In the genomic region with DNA sequence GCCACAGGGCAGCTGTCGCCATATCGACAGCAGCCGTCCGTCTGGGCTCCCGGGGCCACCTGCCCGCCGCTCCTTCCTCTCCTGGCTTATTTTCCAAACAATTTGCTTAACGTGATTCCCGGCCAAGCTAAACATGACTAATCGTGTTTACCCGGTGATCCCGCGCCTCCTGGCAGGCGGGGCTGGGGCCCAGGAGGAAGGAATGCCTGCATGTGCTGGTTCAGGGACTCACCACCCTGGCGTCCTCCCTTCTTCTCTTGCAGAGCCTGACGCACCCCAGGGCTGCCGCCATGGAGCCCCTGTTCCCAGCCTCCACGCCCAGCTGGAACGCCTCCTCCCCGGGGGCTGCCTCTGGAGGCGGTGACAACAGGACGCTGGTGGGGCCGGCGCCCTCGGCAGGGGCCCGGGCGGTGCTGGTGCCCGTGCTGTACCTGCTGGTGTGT, we compare ENCODE assay signal across 1 cellular context.
TF ChIP-seq lines count a peak whose summit lies in the region.

No MANE protein-coding gene starts in this region.

TF ChIP-seq in HepG2, 621 proteins besides CTCF, POLR2A, EP300 and RAD21 (continued from another document and continues in another):
- TF ChIP-seq ZNF629 (CRISPR knock-in tag; conservative IDR thresholded peaks at IDR 0.05) (peak; percentile 19; the same call in 1 of the 2 replicates), ZNF180 (CRISPR knock-in tag; IDR thresholded peaks at IDR 0.05; ENCODE audit: borderline replicate concordance, low read depth) (no peak), ZNF501 (CRISPR knock-in tag; IDR thresholded peaks at IDR 0.05) (peak; percentile 40; the same call in 1 of the 2 replicates), PITX1 (CRISPR knock-in tag; IDR thresholded peaks at IDR 0.05) (peak; percentile 96), CBX5 (CRISPR knock-in tag; IDR thresholded peaks at IDR 0.05; ENCODE audit: borderline replicate concordance) (peak; percentile 88), ZNF101 (CRISPR knock-in tag; IDR thresholded peaks at IDR 0.05; ENCODE audit: borderline replicate concordance, low read depth) (no peak), ZNF563 (CRISPR knock-in tag; IDR thresholded peaks at IDR 0.05) (peak; percentile 91), ZNF570 (CRISPR knock-in tag; IDR thresholded peaks at IDR 0.05; ENCODE audit: borderline replicate concordance) (no peak), MBD4 (IDR thresholded peaks at IDR 0.05; ENCODE audit: borderline replicate concordance, low read length) (no peak), TAF1 (CRISPR knock-in tag; IDR thresholded peaks at IDR 0.05) (peak; percentile 57; the same call in 1 of the 2 replicates), YEATS2 (CRISPR knock-in tag; IDR thresholded peaks at IDR 0.05; ENCODE audit: borderline replicate concordance) (peak; percentile 47; the same call in 1 of the 2 replicates), SALL1 (CRISPR knock-in tag; IDR thresholded peaks at IDR 0.05) (peak; percentile 93), ZNF850 (CRISPR knock-in tag; conservative IDR thresholded peaks at IDR 0.05) (no peak), EED (CRISPR knock-in tag; IDR thresholded peaks at IDR 0.05) (peak; percentile 23; the same call in 1 of the 2 replicates), ZNF564 (CRISPR knock-in tag; IDR thresholded peaks at IDR 0.05) (peak; percentile 50; the same call in 1 of the 2 replicates), ZBTB7B (CRISPR knock-in tag; IDR thresholded peaks at IDR 0.05) (peak; percentile 88), SRSF1 (optimal IDR thresholded peaks at IDR 0.05; ENCODE audit: low read depth, low read length) (no peak), ZSCAN30 (CRISPR knock-in tag; IDR thresholded peaks at IDR 0.05) (no peak), SRY (CRISPR knock-in tag; IDR thresholded peaks at IDR 0.05) (peak; percentile 84; the same call in 1 of the 2 replicates), HNRNPH1 (optimal IDR thresholded peaks at IDR 0.05; ENCODE audit: low read depth, low read length) (no peak), BORCS8-MEF2B (CRISPR knock-in tag; IDR thresholded peaks at IDR 0.05) (peak; percentile 75; the same call in 1 of the 2 replicates), TOE1 (CRISPR knock-in tag; IDR thresholded peaks at IDR 0.05) (no peak), RAD51 (IDR thresholded peaks at IDR 0.05; ENCODE audit: borderline replicate concordance) (no peak), SP2 (CRISPR knock-in tag; IDR thresholded peaks at IDR 0.05) (no peak), HNRNPK (IDR thresholded peaks at IDR 0.05; ENCODE audit: low read depth, low read length, poor library complexity, severe bottlenecking) (no peak), MEIS2 (CRISPR knock-in tag; IDR thresholded peaks at IDR 0.05) (peak; percentile 89), ZNF619 (CRISPR knock-in tag; IDR thresholded peaks at IDR 0.05) (peak; percentile 47), MED8 (CRISPR knock-in tag; IDR thresholded peaks at IDR 0.05; ENCODE audit: insufficient replicate concordance) (peak; percentile 50)
- TF ChIP-seq, protein P1, sequence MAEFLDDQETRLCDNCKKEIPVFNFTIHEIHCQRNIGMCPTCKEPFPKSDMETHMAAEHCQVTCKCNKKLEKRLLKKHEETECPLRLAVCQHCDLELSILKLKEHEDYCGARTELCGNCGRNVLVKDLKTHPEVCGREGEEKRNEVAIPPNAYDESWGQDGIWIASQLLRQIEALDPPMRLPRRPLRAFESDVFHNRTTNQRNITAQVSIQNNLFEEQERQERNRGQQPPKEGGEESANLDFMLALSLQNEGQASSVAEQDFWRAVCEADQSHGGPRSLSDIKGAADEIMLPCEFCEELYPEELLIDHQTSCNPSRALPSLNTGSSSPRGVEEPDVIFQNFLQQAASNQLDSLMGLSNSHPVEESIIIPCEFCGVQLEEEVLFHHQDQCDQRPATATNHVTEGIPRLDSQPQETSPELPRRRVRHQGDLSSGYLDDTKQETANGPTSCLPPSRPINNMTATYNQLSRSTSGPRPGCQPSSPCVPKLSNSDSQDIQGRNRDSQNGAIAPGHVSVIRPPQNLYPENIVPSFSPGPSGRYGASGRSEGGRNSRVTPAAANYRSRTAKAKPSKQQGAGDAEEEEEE (CRISPR knock-in tag; IDR thresholded peaks at IDR 0.05; ENCODE audit: borderline replicate concordance) = no peak
- TF ChIP-seq, protein P2, sequence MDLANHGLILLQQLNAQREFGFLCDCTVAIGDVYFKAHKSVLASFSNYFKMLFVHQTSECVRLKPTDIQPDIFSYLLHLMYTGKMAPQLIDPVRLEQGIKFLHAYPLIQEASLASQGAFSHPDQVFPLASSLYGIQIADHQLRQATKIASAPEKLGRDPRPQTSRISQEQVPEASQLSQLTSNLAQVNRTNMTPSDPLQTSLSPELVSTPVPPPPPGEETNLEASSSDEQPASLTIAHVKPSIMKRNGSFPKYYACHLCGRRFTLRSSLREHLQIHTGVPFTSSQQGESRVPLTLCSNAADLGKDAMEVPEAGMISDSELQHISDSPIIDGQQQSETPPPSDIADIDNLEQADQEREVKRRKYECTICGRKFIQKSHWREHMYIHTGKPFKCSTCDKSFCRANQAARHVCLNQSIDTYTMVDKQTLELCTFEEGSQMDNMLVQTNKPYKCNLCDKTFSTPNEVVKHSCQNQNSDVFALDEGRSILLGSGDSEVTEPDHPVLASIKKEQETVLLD (CRISPR knock-in tag; IDR thresholded peaks at IDR 0.05; ENCODE audit: low read depth) = peak; percentile 80
- TF ChIP-seq, protein P3, sequence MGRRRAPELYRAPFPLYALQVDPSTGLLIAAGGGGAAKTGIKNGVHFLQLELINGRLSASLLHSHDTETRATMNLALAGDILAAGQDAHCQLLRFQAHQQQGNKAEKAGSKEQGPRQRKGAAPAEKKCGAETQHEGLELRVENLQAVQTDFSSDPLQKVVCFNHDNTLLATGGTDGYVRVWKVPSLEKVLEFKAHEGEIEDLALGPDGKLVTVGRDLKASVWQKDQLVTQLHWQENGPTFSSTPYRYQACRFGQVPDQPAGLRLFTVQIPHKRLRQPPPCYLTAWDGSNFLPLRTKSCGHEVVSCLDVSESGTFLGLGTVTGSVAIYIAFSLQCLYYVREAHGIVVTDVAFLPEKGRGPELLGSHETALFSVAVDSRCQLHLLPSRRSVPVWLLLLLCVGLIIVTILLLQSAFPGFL (CRISPR knock-in tag; IDR thresholded peaks at IDR 0.05) = no peak
- TF ChIP-seq, protein P4, sequence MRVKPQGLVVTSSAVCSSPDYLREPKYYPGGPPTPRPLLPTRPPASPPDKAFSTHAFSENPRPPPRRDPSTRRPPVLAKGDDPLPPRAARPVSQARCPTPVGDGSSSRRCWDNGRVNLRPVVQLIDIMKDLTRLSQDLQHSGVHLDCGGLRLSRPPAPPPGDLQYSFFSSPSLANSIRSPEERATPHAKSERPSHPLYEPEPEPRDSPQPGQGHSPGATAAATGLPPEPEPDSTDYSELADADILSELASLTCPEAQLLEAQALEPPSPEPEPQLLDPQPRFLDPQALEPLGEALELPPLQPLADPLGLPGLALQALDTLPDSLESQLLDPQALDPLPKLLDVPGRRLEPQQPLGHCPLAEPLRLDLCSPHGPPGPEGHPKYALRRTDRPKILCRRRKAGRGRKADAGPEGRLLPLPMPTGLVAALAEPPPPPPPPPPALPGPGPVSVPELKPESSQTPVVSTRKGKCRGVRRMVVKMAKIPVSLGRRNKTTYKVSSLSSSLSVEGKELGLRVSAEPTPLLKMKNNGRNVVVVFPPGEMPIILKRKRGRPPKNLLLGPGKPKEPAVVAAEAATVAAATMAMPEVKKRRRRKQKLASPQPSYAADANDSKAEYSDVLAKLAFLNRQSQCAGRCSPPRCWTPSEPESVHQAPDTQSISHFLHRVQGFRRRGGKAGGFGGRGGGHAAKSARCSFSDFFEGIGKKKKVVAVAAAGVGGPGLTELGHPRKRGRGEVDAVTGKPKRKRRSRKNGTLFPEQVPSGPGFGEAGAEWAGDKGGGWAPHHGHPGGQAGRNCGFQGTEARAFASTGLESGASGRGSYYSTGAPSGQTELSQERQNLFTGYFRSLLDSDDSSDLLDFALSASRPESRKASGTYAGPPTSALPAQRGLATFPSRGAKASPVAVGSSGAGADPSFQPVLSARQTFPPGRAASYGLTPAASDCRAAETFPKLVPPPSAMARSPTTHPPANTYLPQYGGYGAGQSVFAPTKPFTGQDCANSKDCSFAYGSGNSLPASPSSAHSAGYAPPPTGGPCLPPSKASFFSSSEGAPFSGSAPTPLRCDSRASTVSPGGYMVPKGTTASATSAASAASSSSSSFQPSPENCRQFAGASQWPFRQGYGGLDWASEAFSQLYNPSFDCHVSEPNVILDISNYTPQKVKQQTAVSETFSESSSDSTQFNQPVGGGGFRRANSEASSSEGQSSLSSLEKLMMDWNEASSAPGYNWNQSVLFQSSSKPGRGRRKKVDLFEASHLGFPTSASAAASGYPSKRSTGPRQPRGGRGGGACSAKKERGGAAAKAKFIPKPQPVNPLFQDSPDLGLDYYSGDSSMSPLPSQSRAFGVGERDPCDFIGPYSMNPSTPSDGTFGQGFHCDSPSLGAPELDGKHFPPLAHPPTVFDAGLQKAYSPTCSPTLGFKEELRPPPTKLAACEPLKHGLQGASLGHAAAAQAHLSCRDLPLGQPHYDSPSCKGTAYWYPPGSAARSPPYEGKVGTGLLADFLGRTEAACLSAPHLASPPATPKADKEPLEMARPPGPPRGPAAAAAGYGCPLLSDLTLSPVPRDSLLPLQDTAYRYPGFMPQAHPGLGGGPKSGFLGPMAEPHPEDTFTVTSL (CRISPR knock-in tag; IDR thresholded peaks at IDR 0.05; ENCODE audit: borderline replicate concordance) = peak; percentile 80; the same call in 1 of the 2 replicates
- TF ChIP-seq, protein P5, sequence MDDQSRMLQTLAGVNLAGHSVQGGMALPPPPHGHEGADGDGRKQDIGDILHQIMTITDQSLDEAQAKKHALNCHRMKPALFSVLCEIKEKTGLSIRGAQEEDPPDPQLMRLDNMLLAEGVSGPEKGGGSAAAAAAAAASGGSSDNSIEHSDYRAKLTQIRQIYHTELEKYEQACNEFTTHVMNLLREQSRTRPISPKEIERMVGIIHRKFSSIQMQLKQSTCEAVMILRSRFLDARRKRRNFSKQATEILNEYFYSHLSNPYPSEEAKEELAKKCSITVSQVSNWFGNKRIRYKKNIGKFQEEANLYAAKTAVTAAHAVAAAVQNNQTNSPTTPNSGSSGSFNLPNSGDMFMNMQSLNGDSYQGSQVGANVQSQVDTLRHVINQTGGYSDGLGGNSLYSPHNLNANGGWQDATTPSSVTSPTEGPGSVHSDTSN (CRISPR knock-in tag; IDR thresholded peaks at IDR 0.05; ENCODE audit: borderline replicate concordance) = no peak
- TF ChIP-seq, protein P6, sequence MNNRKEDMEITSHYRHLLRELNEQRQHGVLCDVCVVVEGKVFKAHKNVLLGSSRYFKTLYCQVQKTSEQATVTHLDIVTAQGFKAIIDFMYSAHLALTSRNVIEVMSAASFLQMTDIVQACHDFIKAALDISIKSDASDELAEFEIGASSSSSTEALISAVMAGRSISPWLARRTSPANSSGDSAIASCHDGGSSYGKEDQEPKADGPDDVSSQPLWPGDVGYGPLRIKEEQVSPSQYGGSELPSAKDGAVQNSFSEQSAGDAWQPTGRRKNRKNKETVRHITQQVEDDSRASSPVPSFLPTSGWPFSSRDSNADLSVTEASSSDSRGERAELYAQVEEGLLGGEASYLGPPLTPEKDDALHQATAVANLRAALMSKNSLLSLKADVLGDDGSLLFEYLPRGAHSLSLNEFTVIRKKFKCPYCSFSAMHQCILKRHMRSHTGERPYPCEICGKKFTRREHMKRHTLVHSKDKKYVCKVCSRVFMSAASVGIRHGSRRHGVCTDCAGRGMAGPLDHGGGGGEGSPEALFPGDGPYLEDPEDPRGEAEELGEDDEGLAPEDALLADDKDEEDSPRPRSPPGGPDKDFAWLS (CRISPR knock-in tag; IDR thresholded peaks at IDR 0.05; ENCODE audit: borderline replicate concordance) = no peak
- TF ChIP-seq, protein P7, sequence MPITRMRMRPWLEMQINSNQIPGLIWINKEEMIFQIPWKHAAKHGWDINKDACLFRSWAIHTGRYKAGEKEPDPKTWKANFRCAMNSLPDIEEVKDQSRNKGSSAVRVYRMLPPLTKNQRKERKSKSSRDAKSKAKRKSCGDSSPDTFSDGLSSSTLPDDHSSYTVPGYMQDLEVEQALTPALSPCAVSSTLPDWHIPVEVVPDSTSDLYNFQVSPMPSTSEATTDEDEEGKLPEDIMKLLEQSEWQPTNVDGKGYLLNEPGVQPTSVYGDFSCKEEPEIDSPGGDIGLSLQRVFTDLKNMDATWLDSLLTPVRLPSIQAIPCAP (CRISPR knock-in tag; IDR thresholded peaks at IDR 0.05; ENCODE audit: low read depth) = no peak
- TF ChIP-seq, protein P8, sequence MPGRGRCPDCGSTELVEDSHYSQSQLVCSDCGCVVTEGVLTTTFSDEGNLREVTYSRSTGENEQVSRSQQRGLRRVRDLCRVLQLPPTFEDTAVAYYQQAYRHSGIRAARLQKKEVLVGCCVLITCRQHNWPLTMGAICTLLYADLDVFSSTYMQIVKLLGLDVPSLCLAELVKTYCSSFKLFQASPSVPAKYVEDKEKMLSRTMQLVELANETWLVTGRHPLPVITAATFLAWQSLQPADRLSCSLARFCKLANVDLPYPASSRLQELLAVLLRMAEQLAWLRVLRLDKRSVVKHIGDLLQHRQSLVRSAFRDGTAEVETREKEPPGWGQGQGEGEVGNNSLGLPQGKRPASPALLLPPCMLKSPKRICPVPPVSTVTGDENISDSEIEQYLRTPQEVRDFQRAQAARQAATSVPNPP (CRISPR knock-in tag; IDR thresholded peaks at IDR 0.05) = no peak
- TF ChIP-seq, protein P9, sequence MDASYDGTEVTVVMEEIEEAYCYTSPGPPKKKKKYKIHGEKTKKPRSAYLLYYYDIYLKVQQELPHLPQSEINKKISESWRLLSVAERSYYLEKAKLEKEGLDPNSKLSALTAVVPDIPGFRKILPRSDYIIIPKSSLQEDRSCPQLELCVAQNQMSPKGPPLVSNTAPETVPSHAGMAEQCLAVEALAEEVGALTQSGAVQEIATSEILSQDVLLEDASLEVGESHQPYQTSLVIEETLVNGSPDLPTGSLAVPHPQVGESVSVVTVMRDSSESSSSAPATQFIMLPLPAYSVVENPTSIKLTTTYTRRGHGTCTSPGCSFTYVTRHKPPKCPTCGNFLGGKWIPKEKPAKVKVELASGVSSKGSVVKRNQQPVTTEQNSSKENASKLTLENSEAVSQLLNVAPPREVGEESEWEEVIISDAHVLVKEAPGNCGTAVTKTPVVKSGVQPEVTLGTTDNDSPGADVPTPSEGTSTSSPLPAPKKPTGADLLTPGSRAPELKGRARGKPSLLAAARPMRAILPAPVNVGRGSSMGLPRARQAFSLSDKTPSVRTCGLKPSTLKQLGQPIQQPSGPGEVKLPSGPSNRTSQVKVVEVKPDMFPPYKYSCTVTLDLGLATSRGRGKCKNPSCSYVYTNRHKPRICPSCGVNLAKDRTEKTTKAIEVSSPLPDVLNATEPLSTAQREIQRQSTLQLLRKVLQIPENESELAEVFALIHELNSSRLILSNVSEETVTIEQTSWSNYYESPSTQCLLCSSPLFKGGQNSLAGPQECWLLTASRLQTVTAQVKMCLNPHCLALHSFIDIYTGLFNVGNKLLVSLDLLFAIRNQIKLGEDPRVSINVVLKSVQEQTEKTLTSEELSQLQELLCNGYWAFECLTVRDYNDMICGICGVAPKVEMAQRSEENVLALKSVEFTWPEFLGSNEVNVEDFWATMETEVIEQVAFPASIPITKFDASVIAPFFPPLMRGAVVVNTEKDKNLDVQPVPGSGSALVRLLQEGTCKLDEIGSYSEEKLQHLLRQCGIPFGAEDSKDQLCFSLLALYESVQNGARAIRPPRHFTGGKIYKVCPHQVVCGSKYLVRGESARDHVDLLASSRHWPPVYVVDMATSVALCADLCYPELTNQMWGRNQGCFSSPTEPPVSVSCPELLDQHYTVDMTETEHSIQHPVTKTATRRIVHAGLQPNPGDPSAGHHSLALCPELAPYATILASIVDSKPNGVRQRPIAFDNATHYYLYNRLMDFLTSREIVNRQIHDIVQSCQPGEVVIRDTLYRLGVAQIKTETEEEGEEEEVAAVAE (CRISPR knock-in tag; IDR thresholded peaks at IDR 0.05; ENCODE audit: borderline replicate concordance) = peak; percentile 86
